15 cellular contexts compared by ENCODE assay signal in genomic region chr13:75318138-75318833, GRCh38.
DNase-seq lines count a peak whose midpoint lies in the region; ATAC-seq and TF ChIP-seq lines count a peak whose summit lies in the region.
"Had no signal": no experiment of that assay in that cellular context is flagged by ENCODE, and none has a peak within 500 bp of the region (broad histone marks: within the 10 kb centered on the region; RNA-seq: fewer than 3 reads in every experiment).

No MANE protein-coding gene starts in this region.

- no peaks in the 10 kb centered on the region for H3K9me3 ChIP-seq in CD8-positive, alpha-beta T cell (ENCODE audit: low read length)
- H3K9me3 ChIP-seq in esophagus squamous epithelium (no peaks in the 10 kb centered on the region), tibial artery (no peaks in the 10 kb centered on the region)
- H3K9me3 ChIP-seq: MG63, right atrium auricular region, thyroid gland had no signal

- H3K27me3 ChIP-seq in CD8-positive, alpha-beta T cell (ENCODE audit: insufficient read depth, low read length), result no peaks in the 10 kb centered on the region
- H3K27me3 ChIP-seq in esophagus squamous epithelium (no peaks in the 10 kb centered on the region), tibial artery (no peaks in the 10 kb centered on the region)
- H3K27me3 ChIP-seq: MG63, right atrium auricular region, thyroid gland had no signal

- peaks cover 12% of the 10 kb centered on the region for H3K36me3 Mint-ChIP-seq in CD8-positive, alpha-beta T cell
- peaks cover 8% of the 10 kb centered on the region for H3K36me3 Mint-ChIP-seq in activated naive CD8-positive, alpha-beta T cell treated with anti-CD3 and anti-CD28 coated beads, Interleukin-2, amount 10 ng/mL, durations not matched to agents 7 days and 5 days
- no peaks in the 10 kb centered on the region for H3K36me3 Mint-ChIP-seq in stimulated activated memory B cell treated with anti-CD40 and anti-IgM and Interleukin-4, amounts not matched to agents 10 μg/mL and 1 μg/mL and 100 μg/mL, for 72 hours

- peaks cover 59% of the 10 kb centered on the region for H3K4me1 Mint-ChIP-seq in CD8-positive, alpha-beta T cell (ENCODE audit: low read depth)
- H3K4me1 Mint-ChIP-seq in activated naive CD8-positive, alpha-beta T cell treated with anti-CD3 and anti-CD28 coated beads, Interleukin-2, amount 10 ng/mL, durations not matched to agents 7 days and 5 days, result peaks cover 38% of the 10 kb centered on the region
- no peaks in the 10 kb centered on the region for H3K4me1 Mint-ChIP-seq in stimulated activated memory B cell treated with anti-CD40 and anti-IgM and Interleukin-4, amounts not matched to agents 10 μg/mL and 1 μg/mL and 100 μg/mL, for 72 hours

- H3K9me3 Mint-ChIP-seq in CD8-positive, alpha-beta T cell, result no peaks in the 10 kb centered on the region
- peaks cover 2% of the 10 kb centered on the region for H3K9me3 Mint-ChIP-seq in activated naive CD8-positive, alpha-beta T cell treated with anti-CD3 and anti-CD28 coated beads, Interleukin-2, amount 10 ng/mL, durations not matched to agents 7 days and 5 days
- no peaks in the 10 kb centered on the region for H3K9me3 Mint-ChIP-seq in stimulated activated memory B cell treated with anti-CD40 and anti-IgM and Interleukin-4, amounts not matched to agents 10 μg/mL and 1 μg/mL and 100 μg/mL, for 72 hours

- no peaks in the 10 kb centered on the region for H3K36me3 ChIP-seq in CD8-positive, alpha-beta T cell (ENCODE audit: insufficient read depth, low read length)
- H3K36me3 ChIP-seq in esophagus squamous epithelium (no peaks in the 10 kb centered on the region), tibial artery (no peaks in the 10 kb centered on the region)
- H3K36me3 ChIP-seq: MG63, right atrium auricular region, thyroid gland had no signal

- no peak for TF ChIP-seq POLR2A in esophagus squamous epithelium (IDR thresholded peaks at IDR 0.05)

- WGBS in esophagus squamous epithelium, 2 donors, result 73 to 80% methylated on average over 2 of the region's 2 CpGs

- CTCF ChIA-PET in CD8-positive, alpha-beta T cell (lab: Charles Lee), result no interaction called here

- DNase-seq in CD8-positive, alpha-beta T cell, result no peak
- DNase-seq in SK-N-DZ (ENCODE audit: low spot score), result peak; percentile 2
- no peak for DNase-seq in activated naive CD8-positive, alpha-beta T cell treated with anti-CD3 and anti-CD28 coated beads, Interleukin-2, amount 10 ng/mL, durations not matched to agents 7 days and 5 days
- DNase-seq in esophagus squamous epithelium (lab: John Stamatoyannopoulos, UW), result no peak
- DNase-seq in coronary artery (ENCODE audit: low spot score), result no peak
- DNase-seq in tibial artery, result no peak
- DNase-seq: foreskin melanocyte, MG63, NCI-H226, SW 1271, thyroid gland had no signal

- no peaks in the 10 kb centered on the region for H3K27me3 Mint-ChIP-seq in CD8-positive, alpha-beta T cell (ENCODE audit: low read depth)
- no peaks in the 10 kb centered on the region for H3K27me3 Mint-ChIP-seq in activated naive CD8-positive, alpha-beta T cell treated with anti-CD3 and anti-CD28 coated beads, Interleukin-2, amount 10 ng/mL, durations not matched to agents 7 days and 5 days
- H3K27me3 Mint-ChIP-seq in stimulated activated memory B cell treated with anti-CD40 and anti-IgM and Interleukin-4, amounts not matched to agents 10 μg/mL and 1 μg/mL and 100 μg/mL, for 72 hours, result no peaks in the 10 kb centered on the region

- TF ChIP-seq CTCF in CD8-positive, alpha-beta T cell (IDR thresholded peaks at IDR 0.05), result no peak
- TF ChIP-seq CTCF in esophagus squamous epithelium (IDR thresholded peaks at IDR 0.05), result no peak
- no peak for TF ChIP-seq CTCF in coronary artery (IDR thresholded peaks at IDR 0.05)
- TF ChIP-seq CTCF in tibial artery (IDR thresholded peaks at IDR 0.05), result no peak

- POLR2A ChIA-PET in CD8-positive, alpha-beta T cell (lab: Charles Lee), result no interaction called here
- POLR2A ChIA-PET in activated naive CD8-positive, alpha-beta T cell treated with anti-CD3 and anti-CD28 coated beads, Interleukin-2, amount 10 ng/mL, durations not matched to agents 7 days and 5 days (lab: Charles Lee), result interaction anchor here (1.5 kb wide), 1 partner anchor 8 kb away, joined by 8 read pairs; no protein-coding TSS in a partner anchor

- H3K4me1 ChIP-seq in CD8-positive, alpha-beta T cell (ENCODE audit: insufficient read depth, low read length), result peaks cover 42% of the 10 kb centered on the region
- H3K4me1 ChIP-seq in esophagus squamous epithelium (peaks cover 0 to 3% (median 0%) of the 10 kb centered on the region in 3 donors), tibial artery (peaks cover 0 to 4% (median 0%) of the 10 kb centered on the region in 4 donors)
- H3K4me1 ChIP-seq: thyroid gland had no signal

- intact Hi-C loops in CD8-positive, alpha-beta T cell (cut with DNase I, micrococcal nuclease), result loop anchor here in 1 of 2 experiments (1.0 to 10.0 kb wide), 3 partner anchors 8 to 1293 kb away; no protein-coding TSS in a partner anchor
- intact Hi-C loops in esophagus squamous epithelium (cut with DNase I) (no loop called here), tibial artery (cut with DNase I; ENCODE audit: low total_unique reads) (no loop called here)

- H3K4me3 ChIP-seq in CD8-positive, alpha-beta T cell (ENCODE audit: low read depth, low read length), result no peak overlapping the region
- no peak overlapping the region for H3K4me3 ChIP-seq in esophagus squamous epithelium
- no peak overlapping the region for H3K4me3 ChIP-seq in coronary artery
- no peak overlapping the region for H3K4me3 ChIP-seq in tibial artery
- H3K4me3 ChIP-seq: MG63, right atrium auricular region, thyroid gland had no signal

- ATAC-seq in CD8-positive, alpha-beta T cell, result peak; percentile 34
- peak; percentile 46 for ATAC-seq in GM19395 (IDR thresholded peaks at IDR 0.05; ENCODE audit: unreplicated experiment)
- peak; percentile 87 for ATAC-seq in activated naive CD8-positive, alpha-beta T cell treated with anti-CD3 and anti-CD28 coated beads, Interleukin-2, amount 10 ng/mL, durations not matched to agents 7 days and 5 days (ENCODE audit: low read depth)
- ATAC-seq in stimulated activated memory B cell treated with anti-CD40 and anti-IgM and Interleukin-4, amounts not matched to agents 10 μg/mL and 1 μg/mL and 100 μg/mL, for 72 hours, result no peak

- peak overlapping the region; percentile 35 for H3K4me3 Mint-ChIP-seq in CD8-positive, alpha-beta T cell
- peak overlapping the region; percentile 69 for H3K4me3 Mint-ChIP-seq in activated naive CD8-positive, alpha-beta T cell treated with anti-CD3 and anti-CD28 coated beads, Interleukin-2, amount 10 ng/mL, durations not matched to agents 7 days and 5 days
- no peak overlapping the region for H3K4me3 Mint-ChIP-seq in stimulated activated memory B cell treated with anti-CD40 and anti-IgM and Interleukin-4, amounts not matched to agents 10 μg/mL and 1 μg/mL and 100 μg/mL, for 72 hours

- peak overlapping the region; percentile 47 for H3K27ac Mint-ChIP-seq in CD8-positive, alpha-beta T cell
- peak overlapping the region; percentile 83 for H3K27ac Mint-ChIP-seq in activated naive CD8-positive, alpha-beta T cell treated with anti-CD3 and anti-CD28 coated beads, Interleukin-2, amount 10 ng/mL, durations not matched to agents 7 days and 5 days
- no peak overlapping the region for H3K27ac Mint-ChIP-seq in stimulated activated memory B cell treated with anti-CD40 and anti-IgM and Interleukin-4, amounts not matched to agents 10 μg/mL and 1 μg/mL and 100 μg/mL, for 72 hours

- H3K27ac ChIP-seq in CD8-positive, alpha-beta T cell (ENCODE audit: low read depth, low read length), result no peak overlapping the region
- H3K27ac ChIP-seq in esophagus squamous epithelium (no peak overlapping the region), coronary artery (no peak overlapping the region), tibial artery (no peak overlapping the region)
- H3K27ac ChIP-seq: C4-2B, right atrium auricular region, thyroid gland had no signal
